26 cellular contexts compared by ENCODE assay signal in genomic region chr5:149623473-149623872, GRCh38.
"Had no signal": no experiment of that assay in that cellular context is flagged by ENCODE, and none has a peak within 500 bp of the region (broad histone marks: within the 10 kb centered on the region; RNA-seq: fewer than 3 reads in every experiment).

No MANE protein-coding gene starts in this region.

- H3K79me2 ChIP-seq: parathyroid adenoma had no signal

- FAIRE-seq: small intestine, urothelium cell line had no signal

- H3K27ac ChIP-seq: neutrophil, ovary, parathyroid adenoma, psoas muscle, right lobe of liver, sigmoid colon, stomach, thoracic aorta, thyroid gland, tibial nerve, upper lobe of left lung, vagina had no signal

- H3K4me3 ChIP-seq: ovary, psoas muscle, right lobe of liver, sigmoid colon, stomach, thoracic aorta, thyroid gland, tibial nerve, upper lobe of left lung, vagina had no signal

- H3K27me3 ChIP-seq: neutrophil, ovary, right lobe of liver, sigmoid colon, stomach, thyroid gland, tibial nerve, upper lobe of left lung, vagina had no signal

- H3K9me3 ChIP-seq: neutrophil, ovary, psoas muscle, right lobe of liver, sigmoid colon, stomach, thoracic aorta, thyroid gland, tibial nerve, upper lobe of left lung, vagina had no signal

- DNase-seq: nephron progenitor cell; nucleus accumbens; ovary; posterior cingulate gyrus; psoas muscle; right cardiac atrium; right lobe of liver; sigmoid colon; small intestine; stimulated activated CD4-positive, alpha-beta T cell treated with anti-CD3 and anti-CD28 coated beads, Interleukin-15, amount 100 ng/mL, for 24 hours; stimulated activated CD4-positive, alpha-beta T cell treated with anti-CD3 and anti-CD28 coated beads, Interleukin-2, amount 100 ng/mL, for 24 hours; stimulated activated CD4-positive, alpha-beta T cell treated with anti-CD3 and anti-CD28 coated beads, Interleukin-2, amount 100 ng/mL, for 48 hours; stimulated activated CD4-positive, alpha-beta T cell treated with anti-CD3 and anti-CD28 coated beads, Interleukin-4, amount 100 ng/mL, for 24 hours; stimulated activated naive B cell treated with anti-CD40 and anti-IgM and Interleukin-4, amounts not matched to agents 10 μg/mL and 1 μg/mL and 100 μg/mL, for 72 hours; stimulated activated naive CD4-positive, alpha-beta T cell treated with Interleukin-2 at 50 U/mL for 16 hours; stomach; thyroid gland; trophoblast cell; upper lobe of left lung had no signal

- ATAC-seq: natural killer cell treated with Interleukin-12 subunit alpha and Interleukin-12 subunit beta and Interleukin-15 and Interleukin-18, amount 100 ng/mL, for 72 hours; psoas muscle; right cardiac atrium; right lobe of liver; stimulated activated naive B cell treated with anti-CD40 and anti-IgM and Interleukin-4, amounts not matched to agents 10 μg/mL and 1 μg/mL and 100 μg/mL, for 72 hours had no signal

- H3K4me1 ChIP-seq: parathyroid adenoma, right lobe of liver, thyroid gland, upper lobe of left lung had no signal

- H2AFZ ChIP-seq: parathyroid adenoma had no signal

- H3K9ac ChIP-seq: parathyroid adenoma had no signal

- H3K36me3 ChIP-seq: neutrophil, ovary, right lobe of liver had no signal
